ENCODE assay signal across 25 cellular contexts in the genomic region with DNA sequence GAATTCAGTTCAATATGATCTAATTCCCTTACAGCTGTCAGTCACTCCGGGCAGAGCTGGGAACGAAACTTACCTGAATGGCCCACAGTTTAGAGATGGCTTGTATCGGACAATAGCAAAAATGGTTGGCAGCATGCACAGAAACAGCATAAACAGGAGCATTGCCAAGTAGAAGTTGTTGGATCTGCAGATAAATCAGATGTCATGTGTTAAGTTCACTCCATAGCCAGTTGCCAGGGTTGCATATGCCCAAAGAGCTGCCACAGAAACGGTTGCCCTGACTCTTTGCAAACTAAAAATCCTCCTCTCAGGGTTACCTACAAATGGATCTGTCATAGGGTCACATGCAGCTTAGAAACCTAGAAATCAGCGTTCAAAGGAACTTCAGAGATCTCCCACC. TPM values are rescaled to one million over a fixed set of nuclear protein-coding genes. Genes with fewer than 3 reads are reported as not detected.
DNase-seq lines count a peak whose midpoint lies in the region; ATAC-seq and TF ChIP-seq lines count a peak whose summit lies in the region.
"Had no signal": no experiment of that assay in that cellular context is flagged by ENCODE, and none has a peak within 500 bp of the region (broad histone marks: within the 10 kb centered on the region; RNA-seq: fewer than 3 reads in every experiment).

No MANE protein-coding gene starts in this region.

- CTCF ChIA-PET in mammary epithelial cell (lab: Charles Lee; ENCODE audit: low non-redundant PET) = no interaction called here
- CTCF ChIA-PET in PC-3 (lab: Charles Lee) = no interaction called here

- no peaks in the 10 kb centered on the region for H4K20me1 ChIP-seq in mammary epithelial cell (ENCODE audit: insufficient read depth, low read length)
- H4K20me1 ChIP-seq in PC-3 (ENCODE audit: low read length) = no peaks in the 10 kb centered on the region
- H4K20me1 ChIP-seq: BLaER1 had no signal

- no peak overlapping the region for H3K4me3 Mint-ChIP-seq in type B pancreatic cell
- no peak overlapping the region for H3K4me3 Mint-ChIP-seq in activated T-cell treated with anti-CD3 and anti-CD28 coated beads, Interleukin-2, amount 50 U/mL, for 4 hours
- H3K4me3 Mint-ChIP-seq: CD4-positive, CD25-positive, alpha-beta regulatory T cell; GM23338; HFFc6 had no signal

- H2BK15ac ChIP-seq in mesenchymal stem cell (ENCODE audit: low read depth, poor library complexity, severe bottlenecking) = no peak overlapping the region

- no peaks in the 10 kb centered on the region for H3K79me2 ChIP-seq in mammary epithelial cell (ENCODE audit: insufficient read depth, low read length)
- no peaks in the 10 kb centered on the region for H3K79me2 ChIP-seq in PC-3 (ENCODE audit: low read length)

- no peak overlapping the region for H3K4ac ChIP-seq in mesenchymal stem cell (ENCODE audit: low read depth in 1 of 2, low read length in 2 of 2)

- H3K9me2 ChIP-seq in PC-3 (replicated peaks; ENCODE audit: low read length) = no peaks in the 10 kb centered on the region

- peaks cover 0 to 15% of the 10 kb centered on the region in 2 donors for H3K4me1 ChIP-seq in breast epithelium
- peaks cover 18% of the 10 kb centered on the region for H3K4me1 ChIP-seq in mammary epithelial cell (ENCODE audit: insufficient read depth, low read length)
- peaks cover 17% of the 10 kb centered on the region for H3K4me1 ChIP-seq in PC-3 (ENCODE audit: insufficient read depth, low read length)
- H3K4me1 ChIP-seq in mesenchymal stem cell (ENCODE audit: control insufficient read depth, insufficient read depth, low read depth, low read length) = peaks cover 3% of the 10 kb centered on the region
- H3K4me1 ChIP-seq: BLaER1, HAP-1 had no signal

- H4K8ac ChIP-seq in mesenchymal stem cell (ENCODE audit: low read length) = no peak overlapping the region

- H3K36me3 ChIP-seq in breast epithelium (no peaks in the 10 kb centered on the region), mammary epithelial cell (ENCODE audit: insufficient read depth, low read length) (no peaks in the 10 kb centered on the region), PC-3 (ENCODE audit: low read depth, low read length) (no peaks in the 10 kb centered on the region), mesenchymal stem cell (ENCODE audit: control insufficient read depth in 1 of 2, insufficient read depth in 2 of 2, low read depth in 1 of 2, low read length in 2 of 2) (peaks cover 0 to 3% of the 10 kb centered on the region in 2 experiments)
- H3K36me3 ChIP-seq: BLaER1, HAP-1, MG63 had no signal

- H3K14ac ChIP-seq in mesenchymal stem cell (ENCODE audit: low read length in 2 of 2) = no peak overlapping the region

- H3K9ac ChIP-seq in mammary epithelial cell (ENCODE audit: insufficient read depth, low read length) (no peak overlapping the region), PC-3 (ENCODE audit: low read length) (no peak overlapping the region), mesenchymal stem cell (ENCODE audit: low read length) (no peak overlapping the region)
- H3K9ac ChIP-seq: BLaER1 had no signal

- DNase-seq in breast epithelium (ENCODE audit: low spot score in 2 of 2) (no peak), mammary epithelial cell (no peak), PC-3 (no peak), mesenchymal stem cell (no peak), type B pancreatic cell (ENCODE audit: extremely low spot score, unreplicated experiment) (no peak), H4 (ENCODE audit: low spot score) (no peak)
- DNase-seq in activated T-cell treated with anti-CD3 and anti-CD28 coated beads, Interleukin-2, amount 50 U/mL, for 4 hours = no peak
- DNase-seq: CD4-positive, CD25-positive, alpha-beta regulatory T cell; KBM-7; MG63; NCI-H1105 treated with DMSO at 0.1 percent for 48 hours; NCI-H2029; NCI-H526; NCI-H82; NK-92 treated with Interleukin-12 subunit alpha and Interleukin-12 subunit beta, amount 100 ng/mL, for 24 hours; PC-9; Right ventricle myocardium superior had no signal

- H2BK120ac ChIP-seq in mesenchymal stem cell (ENCODE audit: low read depth, low read length) = no peak overlapping the region

- H2BK5ac ChIP-seq in mesenchymal stem cell (ENCODE audit: low read depth, low read length, poor library complexity, severe bottlenecking) = no peak overlapping the region

- no peaks in the 10 kb centered on the region for H3K36me3 Mint-ChIP-seq in type B pancreatic cell
- H3K36me3 Mint-ChIP-seq in activated T-cell treated with anti-CD3 and anti-CD28 coated beads, Interleukin-2, amount 50 U/mL, for 4 hours (ENCODE audit: insufficient read depth) = no peaks in the 10 kb centered on the region

- H4K91ac ChIP-seq in mesenchymal stem cell (ENCODE audit: low read length) = no peak overlapping the region

- H2AFZ ChIP-seq in mammary epithelial cell (ENCODE audit: low read depth, low read length) (no peak overlapping the region), PC-3 (ENCODE audit: low read length) (no peak overlapping the region), mesenchymal stem cell (ENCODE audit: low read depth, low read length) (no peak overlapping the region)
- H2AFZ ChIP-seq: GM23338, PC-9 had no signal

- TF ChIP-seq CTCF in breast epithelium (IDR thresholded peaks at IDR 0.05) (no peak), mammary epithelial cell (conservative IDR thresholded peaks at IDR 0.05 in 1 of 2, IDR thresholded peaks at IDR 0.05 in 1 of 2; ENCODE audit: extremely low read depth in 1 of 2, insufficient read depth in 1 of 2, low read depth in 1 of 2, low read length in 2 of 2) (no peak), PC-3 (conservative IDR thresholded peaks at IDR 0.05; ENCODE audit: low read depth, low read length) (no peak), type B pancreatic cell (conservative IDR thresholded peaks at IDR 0.05) (no peak)

- H3K27ac ChIP-seq in breast epithelium (peak overlapping the region; percentile 66 to 76), mammary epithelial cell (ENCODE audit: insufficient read depth, low read depth, low read length) (no peak overlapping the region), PC-3 (ENCODE audit: low read length) (no peak overlapping the region), mesenchymal stem cell (ENCODE audit: low read length, poor library complexity, severe bottlenecking) (no peak overlapping the region)
- H3K27ac ChIP-seq: BLaER1, PC-9 had no signal

- no peaks in the 10 kb centered on the region for H3K4me1 Mint-ChIP-seq in type B pancreatic cell (ENCODE audit: unreplicated experiment)
- H3K4me1 Mint-ChIP-seq in activated T-cell treated with anti-CD3 and anti-CD28 coated beads, Interleukin-2, amount 50 U/mL, for 4 hours (ENCODE audit: low read depth) = peaks cover 3% of the 10 kb centered on the region
- H3K4me1 Mint-ChIP-seq: GM23338 had no signal

- in situ Hi-C loops in mammary epithelial cell (cut with MboI; ENCODE audit: low sequenced_read_pairs in 2 of 2) = loop anchor here in 1 of 2 donors (5.0 kb wide), 1 partner anchor 62 kb away; no protein-coding TSS in a partner anchor

- POLR2A ChIA-PET in PC-3 (lab: Charles Lee; ENCODE audit: unreplicated experiment) = no interaction called here

- intact Hi-C loops in breast epithelium (cut with DNase I; ENCODE audit: low total_unique reads) (no loop called here), mammary epithelial cell (cut with micrococcal nuclease) (no loop called here), PC-3 (cut with micrococcal nuclease) (loop anchor here (2.0 kb wide), 2 partner anchors 61 to 65 kb away; no protein-coding TSS in a partner anchor)

- H3K27me3 Mint-ChIP-seq in type B pancreatic cell = no peaks in the 10 kb centered on the region
- H3K27me3 Mint-ChIP-seq in activated T-cell treated with anti-CD3 and anti-CD28 coated beads, Interleukin-2, amount 50 U/mL, for 4 hours (ENCODE audit: low read depth) = peaks cover 2% of the 10 kb centered on the region

- no peak overlapping the region for H2BK12ac ChIP-seq in mesenchymal stem cell (ENCODE audit: low read length in 2 of 2)

- H3K27me3 ChIP-seq in breast epithelium (no peaks in the 10 kb centered on the region), mammary epithelial cell (ENCODE audit: insufficient read depth, low read length) (no peaks in the 10 kb centered on the region), PC-3 (ENCODE audit: low read length) (no peaks in the 10 kb centered on the region), mesenchymal stem cell (ENCODE audit: control insufficient read depth in 1 of 2, insufficient read depth in 1 of 2, low read length in 2 of 2) (peaks cover 13 to 42% of the 10 kb centered on the region in 2 experiments)
- H3K27me3 ChIP-seq: BLaER1, MG63 had no signal

- no peaks in the 10 kb centered on the region for H3K9me3 Mint-ChIP-seq in type B pancreatic cell
- H3K9me3 Mint-ChIP-seq in activated T-cell treated with anti-CD3 and anti-CD28 coated beads, Interleukin-2, amount 50 U/mL, for 4 hours = no peaks in the 10 kb centered on the region
- H3K9me3 Mint-ChIP-seq: CD4-positive, CD25-positive, alpha-beta regulatory T cell; GM23338; HFFc6 had no signal

- H3K27ac Mint-ChIP-seq in type B pancreatic cell = no peak overlapping the region
- H3K27ac Mint-ChIP-seq: GM23338 had no signal

- H2AK5ac ChIP-seq in mesenchymal stem cell (ENCODE audit: low read length, severe bottlenecking) = peak overlapping the region; percentile 4

- no peaks in the 10 kb centered on the region for H3F3A ChIP-seq in PC-3 (ENCODE audit: low read length, unreplicated experiment)

- no TSS peak for BruUV-seq in mammary epithelial cell (replicated peaks; lab: Mats Ljungman, UMichigan)
- BruUV-seq in PC-3 (replicated peaks; lab: Mats Ljungman, UMichigan) = no TSS peak

- H3K9me3 ChIP-seq in breast epithelium = no peaks in the 10 kb centered on the region
- H3K9me3 ChIP-seq in mammary epithelial cell (replicated peaks; ENCODE audit: insufficient read depth, low read length) = no peaks in the 10 kb centered on the region
- H3K9me3 ChIP-seq in PC-3 (ENCODE audit: low read length) = no peaks in the 10 kb centered on the region
- H3K9me3 ChIP-seq in mesenchymal stem cell (ENCODE audit: control insufficient read depth, low read length) = no peaks in the 10 kb centered on the region
- H3K9me3 ChIP-seq: BLaER1, HAP-1, MG63 had no signal

- no peaks in the 10 kb centered on the region for H3K79me1 ChIP-seq in mesenchymal stem cell (replicated peaks; ENCODE audit: low read length, poor library complexity, severe bottlenecking)

- H3K4me2 ChIP-seq in mammary epithelial cell (ENCODE audit: insufficient read depth, low read depth, low read length) (no peak overlapping the region), PC-3 (ENCODE audit: low read length) (peak overlapping the region; percentile 38), mesenchymal stem cell (ENCODE audit: low read length, poor library complexity, severe bottlenecking) (no peak overlapping the region)
- H3K4me2 ChIP-seq: BLaER1, GM23338, PC-9 had no signal

- 46% methylated on average over 5 of the region's 5 CpGs for WGBS in mammary epithelial cell (ENCODE audit: low coverage, missing lambda C conversion rate)
- WGBS in mesenchymal stem cell = 89% methylated on average over 5 of the region's 5 CpGs

- no peak for TF ChIP-seq POLR2A in breast epithelium (IDR thresholded peaks at IDR 0.05)

- dilution Hi-C loops in mammary epithelial cell (cut with HindIII; ENCODE audit: low sequenced_read_pairs) = loop anchor here (5.0 to 10.0 kb wide), 2 partner anchors 33 to 55 kb away; partner anchors contain the start of gene TMC3

- no peak overlapping the region for H3K23ac ChIP-seq in mesenchymal stem cell (ENCODE audit: low read length in 2 of 2)

- no peak overlapping the region for H3K4me3 ChIP-seq in breast epithelium
- no peak overlapping the region for H3K4me3 ChIP-seq in mammary epithelial cell (replicated peaks in 1 of 3; ENCODE audit: insufficient read depth in 1 of 3, low read depth in 2 of 3, low read length in 3 of 3)
- no peak overlapping the region for H3K4me3 ChIP-seq in PC-3 (ENCODE audit: low read length)
- H3K4me3 ChIP-seq in mesenchymal stem cell (ENCODE audit: insufficient read depth in 1 of 2, low read depth in 1 of 2, low read length in 2 of 2) = no peak overlapping the region
- H3K4me3 ChIP-seq: BLaER1, GM23338, HAP-1, MG63, PC-9 had no signal

- ATAC-seq in PC-3 = no peak
- no peak for ATAC-seq in activated T-cell treated with anti-CD3 and anti-CD28 coated beads, Interleukin-2, amount 50 U/mL, for 4 hours
- ATAC-seq: GM23338 had no signal

- no peak overlapping the region for H3K18ac ChIP-seq in mesenchymal stem cell (ENCODE audit: low read depth in 1 of 2, low read length in 2 of 2)

RNA-seq across cellular contexts. Expression of gene STARD5, which starts 15.4 kb away (rescaled TPM):
- total RNA-seq in breast epithelium = 1 to 10 TPM; 3.2 to 9.5 (median 6.7) TPM
- 10 to 100 TPM; 10.2 to 19.1 TPM for total RNA-seq in mammary epithelial cell
- 29.0 TPM for polyA plus RNA-seq in mammary epithelial cell
- polyA minus RNA-seq in mammary epithelial cell = 9.8 TPM
- total RNA-seq in PC-3 (2014; rRNA removed) = 3.3 and 5.9 TPM in 2 replicates
- 2.6 TPM for polyA plus RNA-seq in mesenchymal stem cell (2013, experiment 1 of 2)
- polyA plus RNA-seq in mesenchymal stem cell (2013, experiment 2 of 2) = 2.5 TPM
- total RNA-seq in type B pancreatic cell (ENCODE audit: low replicate concordance) = 7.8 and 15.1 TPM in 2 replicates
- total RNA-seq in activated T-cell treated with anti-CD3 and anti-CD28 coated beads, Interleukin-2, amount 50 U/mL, for 4 hours = 1 to 10 TPM; 2.8 to 5.3 (median 3.7) TPM
- total RNA-seq in H4 (2014; rRNA removed; shearing (Covaris generic)) = 2.9 and 3.2 TPM in 2 replicates

RNA-seq across cellular contexts. Expression of gene TMC3, which starts 34.7 kb away (rescaled TPM):
- total RNA-seq in breast epithelium (1 to 10 TPM in 1 of 3 donors, under 1 TPM in 1, not detected in 1; 0.15 to 1.6 TPM), mammary epithelial cell (not detected), PC-3 (2014; rRNA removed) (not detected in 2 replicates), type B pancreatic cell (ENCODE audit: low replicate concordance) (0.07 and 0.10 TPM in 2 replicates)
- not detected for polyA plus RNA-seq in mammary epithelial cell
- polyA minus RNA-seq in mammary epithelial cell = not detected
- polyA plus RNA-seq in mesenchymal stem cell (2013, experiment 1 of 2) = not detected
- not detected for polyA plus RNA-seq in mesenchymal stem cell (2013, experiment 2 of 2)
- total RNA-seq in activated T-cell treated with anti-CD3 and anti-CD28 coated beads, Interleukin-2, amount 50 U/mL, for 4 hours = not detected
- total RNA-seq in H4 (2014; rRNA removed; shearing (Covaris generic)) = not detected in 2 replicates
- total RNA-seq: A172; CD4-positive, CD25-positive, alpha-beta regulatory T cell; GM23338; HFFc6; LHCN-M2; PC-9; Right ventricle myocardium superior; RPMI7951; SK-MEL-5 had no signal

Comparison
In these comparisons a context has a peak if more than half of its experiments do, and no peak if none do; other contexts are left out.
1. H3K27ac ChIP-seq: peak in breast epithelium (2 of 2); none in mammary epithelial cell (single experiment), PC-3 (single experiment) and mesenchymal stem cell (single experiment).